Comparison of ENCODE assay signal across 7 cellular contexts in genomic region chr1:237525102-237525501, GRCh38.
"Had no signal": no experiment of that assay in that cellular context is flagged by ENCODE, and none has a peak within 500 bp of the region (broad histone marks: within the 10 kb centered on the region; RNA-seq: fewer than 3 reads in every experiment).

No MANE protein-coding gene starts in this region.

- H3K27ac Mint-ChIP-seq: IgD-negative memory B cell had no signal

- H3K27ac ChIP-seq: HL-60, KMS-11 had no signal

- DNase-seq: IMR-90, KBM-7, KG1 had no signal

- H3K4me3 ChIP-seq: K562 had no signal

- H3K4me3 Mint-ChIP-seq: IgD-negative memory B cell had no signal

- H3K36me3 Mint-ChIP-seq: IgD-negative memory B cell had no signal

- H3K27me3 Mint-ChIP-seq: IgD-negative memory B cell had no signal

- H3K4me1 Mint-ChIP-seq: IgD-negative memory B cell had no signal
